In the genomic region with DNA sequence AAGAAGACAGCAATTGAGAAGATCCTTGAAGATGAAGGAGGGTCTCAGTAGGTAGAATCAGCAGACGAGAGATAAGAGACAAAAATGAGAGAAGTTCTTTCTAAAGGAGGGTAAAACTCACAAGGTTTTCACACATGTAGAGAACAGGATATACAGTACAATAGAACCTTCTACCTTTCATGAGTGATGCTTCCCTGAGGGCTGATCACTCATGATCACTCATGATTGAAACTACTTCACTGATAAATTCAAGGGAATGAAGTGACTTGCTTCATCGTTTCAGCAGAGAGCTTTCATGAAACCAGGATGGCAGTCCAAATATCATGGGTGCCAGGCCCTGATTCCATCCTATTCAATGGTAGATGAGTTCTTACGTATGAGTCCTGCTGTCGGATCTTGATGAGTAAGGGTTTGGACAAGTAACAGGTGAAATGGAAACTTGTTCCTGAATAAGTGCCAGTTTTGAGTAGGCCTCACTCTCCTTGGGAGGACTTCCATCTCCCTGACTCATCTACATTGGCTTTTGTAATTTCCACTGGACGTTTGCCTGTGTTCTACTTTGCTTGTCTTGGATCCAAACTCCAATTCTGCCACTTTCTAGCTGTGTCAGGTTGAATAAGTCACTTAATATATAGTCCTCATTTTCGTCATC, we compare ENCODE assay signal across 16 cellular contexts. TPM values are rescaled to one million over a fixed set of nuclear protein-coding genes. Genes with fewer than 3 reads are reported as not detected.
DNase-seq lines count a peak whose midpoint lies in the region; ATAC-seq, FAIRE-seq and TF ChIP-seq lines count a peak whose summit lies in the region.
"Had no signal": no experiment of that assay in that cellular context is flagged by ENCODE, and none has a peak within 500 bp of the region (broad histone marks: within the 10 kb centered on the region; RNA-seq: fewer than 3 reads in every experiment).

No MANE protein-coding gene starts in this region.

- no peak overlapping the region for H4K5ac ChIP-seq in mesendoderm (ENCODE audit: low read length)

- H3K27ac ChIP-seq in left ventricle myocardium inferior (replicated peaks) (no peak overlapping the region), body of pancreas (no peak overlapping the region), keratinocyte (ENCODE audit: control insufficient read depth, insufficient read depth, low read length) (peak overlapping the region; percentile 92), aorta (ENCODE audit: low read depth in 1 of 2, low read length in 2 of 2) (no peak overlapping the region), mesendoderm (ENCODE audit: low read depth, low read length) (no peak overlapping the region)
- H3K27ac ChIP-seq: tibial artery had no signal

- H3K79me2 ChIP-seq in keratinocyte (ENCODE audit: control insufficient read depth, insufficient read depth, low read length) (no peaks in the 10 kb centered on the region), mesendoderm (ENCODE audit: control insufficient read depth, insufficient read depth, low read length) (no peaks in the 10 kb centered on the region)

- no peak overlapping the region for H3K23ac ChIP-seq in mesendoderm (ENCODE audit: low read length)

- H3K9me3 ChIP-seq in left ventricle myocardium inferior (replicated peaks) (no peaks in the 10 kb centered on the region), body of pancreas (no peaks in the 10 kb centered on the region), keratinocyte (ENCODE audit: control insufficient read depth, low read depth, low read length) (no peaks in the 10 kb centered on the region), aorta (ENCODE audit: control insufficient read depth, low read length) (no peaks in the 10 kb centered on the region)
- H3K9me3 ChIP-seq: tibial artery had no signal

- no peak overlapping the region for H4K8ac ChIP-seq in mesendoderm (ENCODE audit: low read depth, low read length)

- dilution Hi-C loops in keratinocyte (cut with MboI; ENCODE audit: extremely low pct_ligation_motif_present, low sequenced_read_pairs): no loop called here

- H3K79me1 ChIP-seq in mesendoderm (ENCODE audit: low read length): no peaks in the 10 kb centered on the region

- H3K18ac ChIP-seq in mesendoderm (ENCODE audit: low read length): no peak overlapping the region

- H2BK120ac ChIP-seq in mesendoderm (ENCODE audit: low read depth, low read length): no peak overlapping the region

- H3K4me1 ChIP-seq in left ventricle myocardium inferior: no peaks in the 10 kb centered on the region
- H3K4me1 ChIP-seq in body of pancreas: no peaks in the 10 kb centered on the region
- H3K4me1 ChIP-seq in keratinocyte (ENCODE audit: control insufficient read depth, extremely low read depth, insufficient read depth, low read length): peaks cover 60% of the 10 kb centered on the region
- no peaks in the 10 kb centered on the region for H3K4me1 ChIP-seq in aorta (ENCODE audit: control insufficient read depth in 1 of 2, insufficient read depth in 2 of 2, low read length in 2 of 2)
- no peaks in the 10 kb centered on the region for H3K4me1 ChIP-seq in mesendoderm (ENCODE audit: control insufficient read depth, low read depth, low read length)

- peak overlapping the region; percentile 31 for H2AFZ ChIP-seq in keratinocyte (ENCODE audit: control insufficient read depth, low read length)

- no peak overlapping the region for H3K4ac ChIP-seq in mesendoderm (ENCODE audit: low read depth, low read length)

- peak overlapping the region; percentile 38 for H3K4me2 ChIP-seq in keratinocyte (ENCODE audit: control insufficient read depth, extremely low read depth, insufficient read depth, low read depth, low read length)
- no peak overlapping the region for H3K4me2 ChIP-seq in mesendoderm (ENCODE audit: low read length)
- H3K4me2 ChIP-seq: smooth muscle cell had no signal

- H4K20me1 ChIP-seq in keratinocyte (ENCODE audit: control insufficient read depth, extremely low read depth, insufficient read depth, low read length): no peaks in the 10 kb centered on the region

- H3K56ac ChIP-seq in mesendoderm (ENCODE audit: low read length): no peak overlapping the region

- H3K4me3 ChIP-seq in left ventricle myocardium inferior (no peak overlapping the region), body of pancreas (no peak overlapping the region), keratinocyte (ENCODE audit: control insufficient read depth in 2 of 3, extremely low read depth in 1 of 3, insufficient read depth in 2 of 3, low read depth in 1 of 3, low read length in 3 of 3) (no peak overlapping the region), aorta (ENCODE audit: low read length in 2 of 2) (no peak overlapping the region), mesendoderm (ENCODE audit: low read length) (no peak overlapping the region)
- H3K4me3 ChIP-seq: smooth muscle cell, tibial artery had no signal

- TF ChIP-seq POLR2A in body of pancreas (IDR thresholded peaks at IDR 0.05) (no peak), GM12892 (IDR thresholded peaks at IDR 0.05; ENCODE audit: low read depth, low read length) (no peak)

- no peaks in the 10 kb centered on the region for H3K9me1 ChIP-seq in keratinocyte (ENCODE audit: control insufficient read depth, extremely low read depth, insufficient read depth, low read length)

- no peak overlapping the region for H2BK15ac ChIP-seq in mesendoderm (replicated peaks; ENCODE audit: low read depth)

- no peak overlapping the region for H2BK5ac ChIP-seq in mesendoderm (ENCODE audit: low read length)

- H3K27me3 ChIP-seq in left ventricle myocardium inferior (ENCODE audit: low read depth) (no peaks in the 10 kb centered on the region), body of pancreas (no peaks in the 10 kb centered on the region), keratinocyte (ENCODE audit: control insufficient read depth, extremely low read depth, insufficient read depth, low read length) (no peaks in the 10 kb centered on the region), aorta (ENCODE audit: control insufficient read depth in 1 of 2, insufficient read depth in 2 of 2, low read length in 1 of 2) (no peaks in the 10 kb centered on the region), mesendoderm (ENCODE audit: insufficient read depth, low read length, poor library complexity) (no peaks in the 10 kb centered on the region)
- H3K27me3 ChIP-seq: tibial artery had no signal

- ATAC-seq in Right ventricle myocardium inferior (peak; percentile 23), body of pancreas (peak; percentile 27), aorta (ENCODE audit: low FRiP score) (peak; percentile 83), GM18861 (IDR thresholded peaks at IDR 0.05; ENCODE audit: unreplicated experiment) (no peak)
- ATAC-seq: activated T-helper 17 cell treated with anti-CD3 and anti-CD28 coated beads, Interleukin-2, amount 50 U/mL, for 72 hours; natural killer cell treated with Interleukin-12 subunit alpha and Interleukin-12 subunit beta and Interleukin-15 and Interleukin-18, amount 100 ng/mL, for 72 hours had no signal

- no peaks in the 10 kb centered on the region for H3K36me3 ChIP-seq in left ventricle myocardium inferior
- no peaks in the 10 kb centered on the region for H3K36me3 ChIP-seq in body of pancreas (replicated peaks in 1 of 2; ENCODE audit: insufficient read depth in 1 of 2, low read depth in 2 of 2)
- no peaks in the 10 kb centered on the region for H3K36me3 ChIP-seq in keratinocyte (ENCODE audit: control insufficient read depth in 2 of 2, extremely low read depth in 1 of 2, insufficient read depth in 2 of 2, low read length in 2 of 2)
- H3K36me3 ChIP-seq in aorta (ENCODE audit: control insufficient read depth in 1 of 2, insufficient read depth in 2 of 2, low read length in 1 of 2): no peaks in the 10 kb centered on the region
- no peaks in the 10 kb centered on the region for H3K36me3 ChIP-seq in mesendoderm (ENCODE audit: control insufficient read depth, insufficient read depth, low read length)
- H3K36me3 ChIP-seq: tibial artery had no signal

- intact Hi-C loops in Right ventricle myocardium inferior (cut with DNase I) (no loop called here), left ventricle myocardium inferior (cut with micrococcal nuclease) (no loop called here), body of pancreas (cut with DNase I) (no loop called here), aorta (cut with DNase I) (no loop called here)

- 74 to 85% methylated on average over 6 of the region's 6 CpGs for WGBS in body of pancreas, 2 donors
- 20 to 26% methylated on average over 6 of the region's 6 CpGs for WGBS in aorta, 2 donors
- no CpG with 5 or more reads among the region's 6 CpGs for WGBS in mesendoderm (ENCODE audit: extremely low coverage, insufficient coverage, low lambda C conversion rate)

- no peak overlapping the region for H2AK5ac ChIP-seq in mesendoderm (ENCODE audit: low read length)

- H3K9ac ChIP-seq in keratinocyte (ENCODE audit: control insufficient read depth, extremely low read depth, insufficient read depth, low read length) (peak overlapping the region; percentile 47), mesendoderm (ENCODE audit: low read length) (no peak overlapping the region)

- FAIRE-seq in keratinocyte (lab: Jason Lieb, UNC): peak; percentile 96
- no peak for FAIRE-seq in GM12892 (lab: Jason Lieb, UNC)

- no peak for TF ChIP-seq CTCF in left ventricle myocardium inferior (IDR thresholded peaks at IDR 0.05; ENCODE audit: borderline replicate concordance)
- no peak for TF ChIP-seq CTCF in body of pancreas (IDR thresholded peaks at IDR 0.05)
- no peak for TF ChIP-seq CTCF in keratinocyte (optimal IDR thresholded peaks at IDR 0.05 in 1 of 3, IDR thresholded peaks at IDR 0.05 in 1 of 3, conservative IDR thresholded peaks at IDR 0.05 in 1 of 3; ENCODE audit: extremely low read depth in 1 of 3, insufficient read depth in 2 of 3, low read length in 3 of 3)

- DNase-seq in Right ventricle myocardium inferior (ENCODE audit: missing footprints): no peak
- no peak for DNase-seq in left ventricle myocardium inferior
- DNase-seq in body of pancreas: peak in 1 of 4 donors; percentile 40
- DNase-seq in keratinocyte (ENCODE audit: low read depth, low spot score): no peak
- no peak for DNase-seq in aorta
- DNase-seq in GM12892 (ENCODE audit: insufficient read length): no peak
- no peak for DNase-seq in mesendoderm
- DNase-seq: 8988T; activated CD4-positive, alpha-beta T cell treated with anti-CD3 and anti-CD28 coated beads for 48 hours; DMS153 had no signal

RNA-seq across cellular contexts. Expression of a gene that starts 9.6 kb away (rescaled TPM):
- not detected for total RNA-seq in Right ventricle myocardium inferior
- total RNA-seq in left ventricle myocardium inferior: not detected
- 1 to 10 TPM in 1 of 2 donors, not detected in 1; 4.4 TPM for total RNA-seq in body of pancreas
- 0.52 to 2.6 TPM (median 0.88 TPM) in 3 replicates for polyA plus RNA-seq in keratinocyte
- polyA plus RNA-seq in keratinocyte (2011; ENCODE audit: low read depth): 4.1 TPM
- polyA plus RNA-seq in keratinocyte (2011; cell fraction: cytosol; rRNA removed): 1.7 and 2.1 TPM in 2 replicates
- 1.8 and 2.2 TPM in 2 replicates for polyA plus RNA-seq in keratinocyte (2011; cell fraction: nucleus; rRNA removed)
- 0.40 and 6.2 TPM in 2 replicates for polyA plus RNA-seq in keratinocyte (2012; ENCODE audit: low replicate concordance)
- polyA minus RNA-seq in keratinocyte: 1.2 to 6.1 TPM (median 3.2 TPM) in 3 replicates
- not detected for polyA minus RNA-seq in keratinocyte (2011; cell fraction: cytosol; rRNA and poly(A)+ RNA removed)
- 2.9 and 3.3 TPM in 2 replicates for polyA minus RNA-seq in keratinocyte (2011; cell fraction: nucleus; rRNA and poly(A)+ RNA removed)
- not detected for total RNA-seq in aorta
- not detected for polyA plus RNA-seq in aorta
- 3.3 TPM for polyA plus RNA-seq in GM12892 (2012; ENCODE audit: missing spikeins)
- polyA plus RNA-seq in mesendoderm (2013, experiment 1 of 2): not detected
- not detected for polyA plus RNA-seq in mesendoderm (2013, experiment 2 of 2)
- total RNA-seq: activated T-helper 17 cell treated with anti-CD3 and anti-CD28 coated beads, Interleukin-2, amount 50 U/mL, for 72 hours; natural killer cell treated with Interleukin-12 subunit alpha and Interleukin-12 subunit beta and Interleukin-15 and Interleukin-18, amount 100 ng/mL, for 72 hours; T-helper 1 cell treated with Interleukin-12 subunit alpha and Interleukin-12 subunit beta and Interleukin-4 antibody, amounts not matched to agents 30 ng/mL and 1 ng/mL, for 36 hours had no signal

RNA-seq across cellular contexts. Expression of a gene that starts 56.1 kb away (rescaled TPM):
- total RNA-seq in Right ventricle myocardium inferior (0.46 TPM), left ventricle myocardium inferior (0.08 TPM), body of pancreas (10 to 100 TPM; 33.3 to 57.9 TPM), aorta (1 to 10 TPM; 1.8 to 4.5 TPM)
- polyA plus RNA-seq in keratinocyte (126 to 406 TPM (median 218 TPM) in 3 replicates), aorta (1 to 10 TPM; 1.6 to 1.8 TPM)
- 145 TPM for polyA plus RNA-seq in keratinocyte (2011; ENCODE audit: low read depth)
- 142 and 283 TPM in 2 replicates for polyA plus RNA-seq in keratinocyte (2011; cell fraction: cytosol; rRNA removed)
- polyA plus RNA-seq in keratinocyte (2011; cell fraction: nucleus; rRNA removed): 856 and 1,206 TPM in 2 replicates
- 97.6 and 476 TPM in 2 replicates for polyA plus RNA-seq in keratinocyte (2012; ENCODE audit: low replicate concordance)
- 95.8 to 637 TPM (median 395 TPM) in 3 replicates for polyA minus RNA-seq in keratinocyte
- polyA minus RNA-seq in keratinocyte (2011; cell fraction: cytosol; rRNA and poly(A)+ RNA removed): 140 TPM
- 726 and 1,190 TPM in 2 replicates for polyA minus RNA-seq in keratinocyte (2011; cell fraction: nucleus; rRNA and poly(A)+ RNA removed)
- 0.59 TPM for polyA plus RNA-seq in GM12892 (2012; ENCODE audit: missing spikeins)
- 3.8 TPM for polyA plus RNA-seq in mesendoderm (2013, experiment 1 of 2)
- polyA plus RNA-seq in mesendoderm (2013, experiment 2 of 2): 3.5 TPM
- total RNA-seq: natural killer cell treated with Interleukin-12 subunit alpha and Interleukin-12 subunit beta and Interleukin-15 and Interleukin-18, amount 100 ng/mL, for 72 hours had no signal

Comparison
In these comparisons a context has a peak if more than half of its experiments do, and no peak if none do; other contexts are left out.
1. RNA of a gene that starts 56.1 kb away (total RNA-seq): 33.3 to 57.9 TPM in body of pancreas; 1.8 to 4.5 TPM in aorta, 0.46 TPM in Right ventricle myocardium inferior (single experiment) and 0.08 TPM in left ventricle myocardium inferior (single experiment); every median in the first group is over 4 times any median in the second.